Comparison of ENCODE assay signal across 19 cellular contexts in genomic region chr4:60682901-60683300, GRCh38.
DNase-seq lines count a peak whose midpoint lies in the region; ATAC-seq and TF ChIP-seq lines count a peak whose summit lies in the region.
"Had no signal": no experiment of that assay in that cellular context is flagged by ENCODE, and none has a peak within 500 bp of the region (broad histone marks: within the 10 kb centered on the region; RNA-seq: fewer than 3 reads in every experiment).

No MANE protein-coding gene starts in this region.

- ATAC-seq in GM19023 (IDR thresholded peaks at IDR 0.05; ENCODE audit: unreplicated experiment): no peak
- ATAC-seq: right lobe of liver had no signal

- H3K9me3 ChIP-seq in SJSA1 (replicated peaks): no peaks in the 10 kb centered on the region
- H3K9me3 ChIP-seq: BLaER1 treated with 17β-estradiol and CSF1 and Interleukin-3, amounts not matched to agents 10 nM and 100 nM; ovary; right lobe of liver; transverse colon had no signal

- no peak for TF ChIP-seq CTCF in coronary artery (IDR thresholded peaks at IDR 0.05)

- peaks cover 7% of the 10 kb centered on the region; the same call in 1 of the 2 replicates for H3K4me1 ChIP-seq in SJSA1 (replicated peaks)
- H3K4me1 ChIP-seq: BLaER1 treated with 17β-estradiol and CSF1 and Interleukin-3, amounts not matched to agents 10 nM and 100 nM; right lobe of liver; transverse colon had no signal

- no peaks in the 10 kb centered on the region for H3K27me3 ChIP-seq in SJSA1 (replicated peaks)
- H3K27me3 ChIP-seq: BLaER1 treated with 17β-estradiol and CSF1 and Interleukin-3, amounts not matched to agents 10 nM and 100 nM; ovary; right lobe of liver; transverse colon had no signal

- no peaks in the 10 kb centered on the region for H3K36me3 ChIP-seq in SJSA1
- H3K36me3 ChIP-seq: BLaER1 treated with 17β-estradiol and CSF1 and Interleukin-3, amounts not matched to agents 10 nM and 100 nM; ovary; right lobe of liver; transverse colon had no signal

- H3K27ac ChIP-seq in SJSA1 (peak overlapping the region; percentile 51), coronary artery (peak overlapping the region; percentile 35 to 79)
- H3K27ac ChIP-seq: BLaER1 treated with 17β-estradiol and CSF1 and Interleukin-3, amounts not matched to agents 10 nM and 100 nM; ovary; right lobe of liver; transverse colon had no signal

- in situ Hi-C loops in KBM-7 (cut with MboI; ENCODE audit: low pct_unique_long_range_greater_than_20kb, low sequenced_read_pairs): no loop called here

- DNase-seq in EH (ENCODE audit: low read depth): peak; percentile 92
- no peak for DNase-seq in SJSA1 (ENCODE audit: low read depth in 1 of 2, low spot score in 2 of 2)
- DNase-seq in coronary artery (ENCODE audit: low spot score): no peak
- DNase-seq in skeletal muscle cell (ENCODE audit: low read depth): peak; percentile 18
- no peak for DNase-seq in SW480 (ENCODE audit: low spot score)
- DNase-seq in NCI-H345 (lab: John Stamatoyannopoulos, UW): no peak
- no peak for DNase-seq in KBM-7
- DNase-seq: activated naive CD8-positive, alpha-beta T cell treated with anti-CD3 and anti-CD28 coated beads, Interleukin-2, amount 10 ng/mL, durations not matched to agents 7 days and 5 days; effector memory CD4-positive, alpha-beta T cell; H7; naive B cell; NCI-H1694; NCI-H2227 treated with DMSO at 0.1 percent for 48 hours; ovary; right lobe of liver; stimulated activated naive CD4-positive, alpha-beta T cell treated with Interleukin-2 at 50 U/mL for 16 hours; transverse colon had no signal

- H3K4me3 ChIP-seq in SJSA1 (no peak overlapping the region), coronary artery (no peak overlapping the region), skeletal muscle cell (ENCODE audit: low read depth, low read length) (no peak overlapping the region)
- H3K4me3 ChIP-seq: BLaER1 treated with 17β-estradiol and CSF1 and Interleukin-3, amounts not matched to agents 10 nM and 100 nM; ovary; right lobe of liver; transverse colon had no signal

Comparison
In these comparisons a context has a peak if more than half of its experiments do, and no peak if none do; other contexts are left out.
1. DNase-seq: peak in EH (single experiment) and skeletal muscle cell (single experiment); none in SJSA1 (0 of 2), coronary artery (single experiment), SW480 (single experiment), NCI-H345 (single experiment) and KBM-7 (single experiment).